ENCODE assay signal across 13 cellular contexts in the genomic region with DNA sequence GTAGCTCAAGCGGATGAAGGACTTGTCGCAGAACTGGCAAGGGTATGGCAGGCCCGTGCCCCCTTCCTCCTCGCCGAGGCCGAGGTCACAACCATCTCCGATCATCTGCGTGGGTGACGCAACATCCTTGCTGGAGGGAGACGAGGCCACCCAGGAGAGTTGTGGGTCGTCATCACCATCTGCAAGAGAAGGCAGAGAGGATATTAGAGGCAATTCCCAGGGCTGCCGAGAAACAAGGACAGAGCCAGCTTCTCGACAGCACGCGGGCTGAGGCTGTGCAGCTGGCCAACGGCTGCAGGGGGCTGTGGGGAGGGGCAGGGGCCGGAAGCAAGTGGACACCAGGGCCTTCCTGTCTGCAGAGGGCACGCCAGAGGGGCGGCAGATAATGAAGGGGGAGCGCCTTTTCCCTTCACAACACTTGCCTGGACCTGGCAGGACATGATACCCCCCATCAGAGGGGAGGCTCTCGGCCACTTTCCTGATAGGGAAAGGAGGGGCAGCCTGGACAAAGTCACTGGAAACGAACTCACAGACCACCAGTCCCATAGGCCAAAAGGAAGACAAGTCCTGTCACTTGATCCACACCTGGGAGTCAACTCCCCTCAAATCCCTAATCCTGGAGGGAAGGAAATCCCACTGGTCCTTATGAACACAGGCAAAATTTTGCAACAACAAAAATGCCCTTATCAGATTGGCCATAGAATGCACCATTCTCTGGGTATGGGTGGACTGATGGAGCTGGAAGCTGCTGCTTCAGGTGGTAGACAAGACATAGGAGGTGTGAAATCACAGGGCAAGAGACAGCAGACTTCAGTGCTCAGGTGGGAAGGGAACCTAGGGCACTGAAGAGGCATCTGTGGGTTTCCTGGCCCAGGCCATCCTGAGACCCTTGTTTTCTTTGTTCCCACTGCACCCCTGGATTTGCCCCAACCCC.
A peak's percentile ranks its signal among the peaks of the same experiment; 100 is the strongest.
DNase-seq lines count a peak whose midpoint lies in the region; ATAC-seq and TF ChIP-seq lines count a peak whose summit lies in the region.
"Had no signal": no experiment of that assay in that cellular context is flagged by ENCODE, and none has a peak within 500 bp of the region (broad histone marks: within the 10 kb centered on the region; RNA-seq: fewer than 3 reads in every experiment).

No MANE protein-coding gene starts in this region.

- H3K27ac ChIP-seq in neural progenitor cell (no peak overlapping the region), upper lobe of right lung (peak overlapping the region; percentile 63), PC-3 (ENCODE audit: low read length) (no peak overlapping the region)
- H3K27ac ChIP-seq: 22Rv1 had no signal

- no peaks in the 10 kb centered on the region for H3K27me3 ChIP-seq in neural progenitor cell
- H3K27me3 ChIP-seq in upper lobe of right lung, result no peaks in the 10 kb centered on the region
- H3K27me3 ChIP-seq in PC-3 (ENCODE audit: low read length), result no peaks in the 10 kb centered on the region

- H3K4me1 ChIP-seq in neural progenitor cell (peaks cover 29% of the 10 kb centered on the region), upper lobe of right lung (peaks cover 19% of the 10 kb centered on the region), PC-3 (ENCODE audit: insufficient read depth, low read length) (no peaks in the 10 kb centered on the region)

- intact Hi-C loops in upper lobe of right lung (cut with DNase I), result no loop called here
- intact Hi-C loops in PC-3 (cut with micrococcal nuclease), result no loop called here

- peaks cover 21% of the 10 kb centered on the region for H3F3A ChIP-seq in neural progenitor cell (ENCODE audit: low read depth)
- no peaks in the 10 kb centered on the region for H3F3A ChIP-seq in PC-3 (ENCODE audit: low read length, unreplicated experiment)

- H3K27me3 Mint-ChIP-seq in glutamatergic neuron (ENCODE audit: unreplicated experiment) (peaks cover 11% of the 10 kb centered on the region), neural progenitor cell (ENCODE audit: insufficient read depth, low read depth) (peaks cover 8% of the 10 kb centered on the region)

- peaks cover 23% of the 10 kb centered on the region for H3K79me2 ChIP-seq in neural progenitor cell (ENCODE audit: low read depth)
- H3K79me2 ChIP-seq in PC-3 (ENCODE audit: low read length), result no peaks in the 10 kb centered on the region

- H3K9me2 ChIP-seq in PC-3 (replicated peaks; ENCODE audit: low read length), result no peaks in the 10 kb centered on the region

- no peaks in the 10 kb centered on the region for H3K36me3 ChIP-seq in neural progenitor cell
- H3K36me3 ChIP-seq in upper lobe of right lung, result no peaks in the 10 kb centered on the region
- no peaks in the 10 kb centered on the region for H3K36me3 ChIP-seq in PC-3 (ENCODE audit: low read depth, low read length)

- CTCF ChIA-PET in PC-3 (lab: Charles Lee), result no interaction called here

- H3K9me3 Mint-ChIP-seq in glutamatergic neuron (ENCODE audit: unreplicated experiment) (peaks cover 24% of the 10 kb centered on the region), neural progenitor cell (no peaks in the 10 kb centered on the region)

- H3K9ac ChIP-seq in neural progenitor cell (no peak overlapping the region), PC-3 (ENCODE audit: low read length) (no peak overlapping the region)

- H3K27ac Mint-ChIP-seq in glutamatergic neuron (ENCODE audit: unreplicated experiment) (peak overlapping the region; percentile 86), neural progenitor cell (peak overlapping the region; percentile 44)

- H3K9me3 ChIP-seq in neural progenitor cell (ENCODE audit: low read depth), result no peaks in the 10 kb centered on the region
- no peaks in the 10 kb centered on the region for H3K9me3 ChIP-seq in upper lobe of right lung
- H3K9me3 ChIP-seq in PC-3 (ENCODE audit: low read length), result no peaks in the 10 kb centered on the region

- H3K4me3 Mint-ChIP-seq in glutamatergic neuron (ENCODE audit: unreplicated experiment) (peak overlapping the region; percentile 63), neural progenitor cell (peak overlapping the region; percentile 42)

- POLR2A ChIA-PET in PC-3 (lab: Charles Lee; ENCODE audit: unreplicated experiment), result no interaction called here

- ATAC-seq in upper lobe of right lung, result peak; percentile 25
- no peak for ATAC-seq in PC-3
- ATAC-seq in HG03460 (IDR thresholded peaks at IDR 0.05; ENCODE audit: unreplicated experiment), result no peak
- ATAC-seq: HCT116 had no signal

- H4K20me1 ChIP-seq in neural progenitor cell (ENCODE audit: low read depth) (peaks cover 95% of the 10 kb centered on the region), PC-3 (ENCODE audit: low read length) (no peaks in the 10 kb centered on the region)

- H3K4me1 Mint-ChIP-seq in glutamatergic neuron (ENCODE audit: low read depth, unreplicated experiment), result peaks cover 42% of the 10 kb centered on the region
- H3K4me1 Mint-ChIP-seq in neural progenitor cell, result peaks cover 68% of the 10 kb centered on the region

- H3K4me3 ChIP-seq in neural progenitor cell (no peak overlapping the region), upper lobe of right lung (no peak overlapping the region), PC-3 (ENCODE audit: low read length) (no peak overlapping the region)
- H3K4me3 ChIP-seq: skin epidermis had no signal

- H3K4me2 ChIP-seq in neural progenitor cell (peak overlapping the region; percentile 63), PC-3 (ENCODE audit: low read length) (no peak overlapping the region)

- no TSS peak for BruUV-seq in PC-3 (replicated peaks; lab: Mats Ljungman, UMichigan)

- TF ChIP-seq CTCF in glutamatergic neuron (IDR thresholded peaks at IDR 0.05; ENCODE audit: partially characterized antibody, unreplicated experiment), result no peak
- TF ChIP-seq CTCF in neural progenitor cell (IDR thresholded peaks at IDR 0.05), result no peak
- no peak for TF ChIP-seq CTCF in upper lobe of right lung (IDR thresholded peaks at IDR 0.05)
- TF ChIP-seq CTCF in PC-3 (conservative IDR thresholded peaks at IDR 0.05; ENCODE audit: low read depth, low read length), result no peak

- peaks cover 14% of the 10 kb centered on the region for H3K36me3 Mint-ChIP-seq in glutamatergic neuron (ENCODE audit: unreplicated experiment)
- H3K36me3 Mint-ChIP-seq in neural progenitor cell, result peaks cover 29% of the 10 kb centered on the region

- DNase-seq in NCI-H510A treated with DMSO at 0.1 percent for 48 hours (lab: John Stamatoyannopoulos, UW), result peak; percentile 3
- DNase-seq in NCI-H510A (lab: John Stamatoyannopoulos, UW), result no peak
- peak; percentile 45 for DNase-seq in glutamatergic neuron
- DNase-seq in neural progenitor cell (ENCODE audit: low spot score), result no peak
- DNase-seq in upper lobe of right lung, result no peak
- no peak for DNase-seq in PC-3
- DNase-seq in NCI-H2081 (lab: John Stamatoyannopoulos, UW), result no peak
- DNase-seq: activated naive CD4-positive, alpha-beta T cell; NCI-H524 treated with DMSO at 0.1 percent for 48 hours had no signal

- H2AFZ ChIP-seq in neural progenitor cell (replicated peaks), result no peak overlapping the region
- H2AFZ ChIP-seq in PC-3 (ENCODE audit: low read length), result no peak overlapping the region

Comparison
In these comparisons a context has a peak if more than half of its experiments do, and no peak if none do; other contexts are left out.
1. DNase-seq: peak in NCI-H510A treated with DMSO at 0.1 percent for 48 hours (single experiment) and glutamatergic neuron (single experiment); none in NCI-H510A (single experiment), neural progenitor cell (single experiment), upper lobe of right lung (single experiment), PC-3 (single experiment) and NCI-H2081 (0 of 2).